15 cellular contexts compared by ENCODE assay signal in genomic region chr16:66923866-66924265, GRCh38. TPM values are rescaled to one million over a fixed set of nuclear protein-coding genes. Genes with fewer than 3 reads are reported as not detected.
DNase-seq lines count a peak whose midpoint lies in the region; ATAC-seq and TF ChIP-seq lines count a peak whose summit lies in the region.
"Had no signal": no experiment of that assay in that cellular context is flagged by ENCODE, and none has a peak within 500 bp of the region (broad histone marks: within the 10 kb centered on the region; RNA-seq: fewer than 3 reads in every experiment).

No MANE protein-coding gene starts in this region.

- H3K9me3 Mint-ChIP-seq in MCF 10A (ENCODE audit: unreplicated experiment): no peaks in the 10 kb centered on the region
- H3K9me3 Mint-ChIP-seq in immature natural killer cell: no peaks in the 10 kb centered on the region

- H3K27me3 ChIP-seq in mammary epithelial cell (ENCODE audit: insufficient read depth, low read length) (no peaks in the 10 kb centered on the region), colonic mucosa (peaks cover 15% of the 10 kb centered on the region), lung (ENCODE audit: control insufficient read depth, insufficient read depth) (no peaks in the 10 kb centered on the region), upper lobe of right lung (peaks cover 5% of the 10 kb centered on the region), hepatocyte (peaks cover 24% of the 10 kb centered on the region)

- H3K79me2 ChIP-seq in mammary epithelial cell (ENCODE audit: insufficient read depth, low read length) (no peaks in the 10 kb centered on the region), hepatocyte (no peaks in the 10 kb centered on the region)

- CTCF ChIA-PET in MCF 10A (lab: Yijun Ruan, JAX) (interaction anchor here (0.5 to 2.2 kb wide), 3 partner anchors 29 to 189 kb away, joined by 3 to 8 read pairs (median 3); no protein-coding TSS in a partner anchor), mammary epithelial cell (lab: Charles Lee; ENCODE audit: low non-redundant PET) (no interaction called here)

- in situ Hi-C loops in mammary epithelial cell (cut with MboI; ENCODE audit: low sequenced_read_pairs in 2 of 2): no loop called here

- H2AFZ ChIP-seq in mammary epithelial cell (ENCODE audit: low read depth, low read length): no peak overlapping the region
- H2AFZ ChIP-seq in hepatocyte: no peak overlapping the region

- H3K4me2 ChIP-seq in mammary epithelial cell (ENCODE audit: insufficient read depth, low read depth, low read length) (no peak overlapping the region), hepatocyte (no peak overlapping the region)

- no peak overlapping the region for H3K9ac ChIP-seq in mammary epithelial cell (ENCODE audit: insufficient read depth, low read length)
- H3K9ac ChIP-seq in colonic mucosa (ENCODE audit: low read depth in 2 of 2, low read length in 2 of 2): peak overlapping the region; percentile 30 to 31

- H3K4me1 ChIP-seq in mammary epithelial cell (ENCODE audit: insufficient read depth, low read length): peaks cover 52% of the 10 kb centered on the region
- H3K4me1 ChIP-seq in colonic mucosa: no peaks in the 10 kb centered on the region
- peaks cover 0 to 18% of the 10 kb centered on the region in 2 donors for H3K4me1 ChIP-seq in lung (ENCODE audit: control insufficient read depth in 2 of 2, insufficient read depth in 2 of 2, low read length in 2 of 2)
- H3K4me1 ChIP-seq in upper lobe of right lung: peaks cover 35% of the 10 kb centered on the region
- H3K4me1 ChIP-seq in hepatocyte (ENCODE audit: insufficient read depth): peaks cover 3% of the 10 kb centered on the region

- H3K4me1 Mint-ChIP-seq in MCF 10A (ENCODE audit: insufficient read depth, unreplicated experiment) (peaks cover 39% of the 10 kb centered on the region), immature natural killer cell (peaks cover 0 to 8% of the 10 kb centered on the region in 2 donors)

- H3K27ac Mint-ChIP-seq in MCF 10A (ENCODE audit: low read depth, unreplicated experiment) (peak overlapping the region; percentile 35), immature natural killer cell (no peak overlapping the region)

- TF ChIP-seq CTCF in MCF 10A (IDR thresholded peaks at IDR 0.05; ENCODE audit: unreplicated experiment) (no peak), mammary epithelial cell (conservative IDR thresholded peaks at IDR 0.05 in 1 of 2, IDR thresholded peaks at IDR 0.05 in 1 of 2; ENCODE audit: extremely low read depth in 1 of 2, insufficient read depth in 1 of 2, low read depth in 1 of 2, low read length in 2 of 2) (no peak), colonic mucosa (IDR thresholded peaks at IDR 0.05) (no peak), lung (IDR thresholded peaks at IDR 0.05; ENCODE audit: control extremely low read depth, extremely low read depth) (no peak), upper lobe of right lung (IDR thresholded peaks at IDR 0.05) (no peak), hepatocyte (IDR thresholded peaks at IDR 0.05; ENCODE audit: poor library complexity) (no peak)

- H3K36me3 ChIP-seq in mammary epithelial cell (ENCODE audit: insufficient read depth, low read length): no peaks in the 10 kb centered on the region
- no peaks in the 10 kb centered on the region for H3K36me3 ChIP-seq in colonic mucosa
- H3K36me3 ChIP-seq in lung (ENCODE audit: control insufficient read depth in 2 of 2, insufficient read depth in 2 of 2, low read length in 2 of 2): no peaks in the 10 kb centered on the region
- no peaks in the 10 kb centered on the region for H3K36me3 ChIP-seq in upper lobe of right lung
- H3K36me3 ChIP-seq in hepatocyte (replicated peaks; ENCODE audit: insufficient read depth, low read depth): no peaks in the 10 kb centered on the region

- H3K9me3 ChIP-seq in mammary epithelial cell (replicated peaks; ENCODE audit: insufficient read depth, low read length) (no peaks in the 10 kb centered on the region), colonic mucosa (no peaks in the 10 kb centered on the region), lung (ENCODE audit: control insufficient read depth in 2 of 2, insufficient read depth in 1 of 2, low read length in 1 of 2) (no peaks in the 10 kb centered on the region), upper lobe of right lung (no peaks in the 10 kb centered on the region), hepatocyte (ENCODE audit: low read depth) (no peaks in the 10 kb centered on the region)

- WGBS in mammary epithelial cell (ENCODE audit: low coverage, missing lambda C conversion rate): 67% methylated on average over 2 of the region's 3 CpGs
- 33 to 42% methylated on average over 3 of the region's 3 CpGs for WGBS in lung, 2 donors
- WGBS in hepatocyte (ENCODE audit: low lambda C conversion rate, missing lambda C conversion rate): 90% methylated on average over 3 of the region's 3 CpGs

- dilution Hi-C loops in mammary epithelial cell (cut with HindIII; ENCODE audit: low sequenced_read_pairs): no loop called here

- DNase-seq in MCF 10A (ENCODE audit: unreplicated experiment) (peak; percentile 41), mammary epithelial cell (no peak), colonic mucosa (no peak), lung (ENCODE audit: low spot score) (peak; percentile 48), upper lobe of right lung (no peak), immature natural killer cell (no peak), NOMO-1 (lab: John Stamatoyannopoulos, UW; ENCODE audit: unreplicated experiment in 2 of 2) (no peak), hepatocyte (ENCODE audit: low spot score) (no peak)
- DNase-seq: foreskin keratinocyte, kidney glomerular epithelial cell, T1000 had no signal

- H3K4me3 ChIP-seq in mammary epithelial cell (replicated peaks in 1 of 3; ENCODE audit: insufficient read depth in 1 of 3, low read depth in 2 of 3, low read length in 3 of 3): no peak overlapping the region
- H3K4me3 ChIP-seq in colonic mucosa: no peak overlapping the region
- peak overlapping the region; percentile 26 for H3K4me3 ChIP-seq in lung
- H3K4me3 ChIP-seq in upper lobe of right lung: peak overlapping the region; percentile 55
- H3K4me3 ChIP-seq in hepatocyte: no peak overlapping the region

- no peaks in the 10 kb centered on the region for H3K9me2 ChIP-seq in hepatocyte (replicated peaks; ENCODE audit: insufficient read depth)

- H3K36me3 Mint-ChIP-seq in MCF 10A (ENCODE audit: insufficient read depth, unreplicated experiment): peaks cover 8% of the 10 kb centered on the region
- no peaks in the 10 kb centered on the region for H3K36me3 Mint-ChIP-seq in immature natural killer cell

- H3K4me3 Mint-ChIP-seq in MCF 10A (ENCODE audit: unreplicated experiment): no peak overlapping the region
- H3K4me3 Mint-ChIP-seq in immature natural killer cell: peak overlapping the region in 1 of 5 donors; percentile 4

- intact Hi-C loops in MCF 10A (cut with micrococcal nuclease): no loop called here
- intact Hi-C loops in mammary epithelial cell (cut with micrococcal nuclease): no loop called here
- intact Hi-C loops in colonic mucosa (cut with DNase I): no loop called here
- intact Hi-C loops in upper lobe of right lung (cut with DNase I): no loop called here

- BruUV-seq in MCF 10A (replicated peaks; lab: Mats Ljungman, UMichigan): no TSS peak
- BruUV-seq in mammary epithelial cell (replicated peaks; lab: Mats Ljungman, UMichigan): no TSS peak

- ATAC-seq in lung (ENCODE audit: insufficient read depth, low FRiP score): no peak
- peak; percentile 2 for ATAC-seq in upper lobe of right lung

- H4K20me1 ChIP-seq in mammary epithelial cell (ENCODE audit: insufficient read depth, low read length) (no peaks in the 10 kb centered on the region), hepatocyte (ENCODE audit: insufficient read depth, poor library complexity, severe bottlenecking) (no peaks in the 10 kb centered on the region)

- H3K27ac ChIP-seq in mammary epithelial cell (ENCODE audit: insufficient read depth, low read depth, low read length) (no peak overlapping the region), colonic mucosa (no peak overlapping the region), lung (ENCODE audit: low read depth in 1 of 2, low read length in 1 of 2) (peak overlapping the region; percentile 1 to 90), upper lobe of right lung (peak overlapping the region; percentile 18), hepatocyte (no peak overlapping the region)
- H3K27ac ChIP-seq: foreskin keratinocyte had no signal

- POLR2A ChIA-PET in MCF 10A (lab: Yijun Ruan, JAX): interaction anchor here (0.6 to 1.0 kb wide), 2 partner anchors 21 to 29 kb away, joined by 3 read pairs; no protein-coding TSS in a partner anchor

- no peaks in the 10 kb centered on the region for H3K27me3 Mint-ChIP-seq in MCF 10A (ENCODE audit: insufficient read depth, unreplicated experiment)
- H3K27me3 Mint-ChIP-seq in immature natural killer cell (ENCODE audit: low read depth in 3 of 3): peaks cover 1 to 16% (median 12%) of the 10 kb centered on the region in 3 donors

RNA-seq across cellular contexts. Expression of gene RRAD, which starts 1.5 kb away (rescaled TPM):
- total RNA-seq in MCF 10A (2022): 0.29 TPM in 1 of 2 replicates, not detected in the other
- 10 to 100 TPM in 1 of 2 donors, 1 to 10 TPM in 1; 1.9 to 10.3 TPM for total RNA-seq in mammary epithelial cell
- polyA plus RNA-seq in mammary epithelial cell: 1.3 TPM
- polyA minus RNA-seq in mammary epithelial cell: not detected
- 1 to 10 TPM; 1.4 to 4.0 TPM for total RNA-seq in colonic mucosa
- total RNA-seq in lung: 10 to 100 TPM; 35.4 to 36.0 TPM
- 10 to 100 TPM; 31.8 to 42.3 TPM for polyA plus RNA-seq in lung
- total RNA-seq in upper lobe of right lung: 11.1 TPM
- polyA plus RNA-seq in immature natural killer cell: not detected
- total RNA-seq in hepatocyte: 8.2 and 8.8 TPM in 2 replicates
- polyA plus RNA-seq in hepatocyte: 16.3 and 27.6 TPM in 2 replicates

RNA-seq across cellular contexts. Expression of gene CDH16, which starts 5.2 kb away (rescaled TPM):
- total RNA-seq in MCF 10A (2022) (0.25 TPM in 1 of 2 replicates, not detected in the other), mammary epithelial cell (under 1 TPM in 1 of 2 donors, not detected in 1; 0.28 TPM), colonic mucosa (1 to 10 TPM in 1 of 2 donors, under 1 TPM in 1; 0.72 to 1.8 TPM), lung (1 to 10 TPM in 1 of 2 donors, under 1 TPM in 1; 0.64 to 1.7 TPM), upper lobe of right lung (not detected), hepatocyte (2.9 and 3.2 TPM in 2 replicates)
- polyA plus RNA-seq in mammary epithelial cell (0.45 TPM), lung (under 1 TPM in 1 of 2 donors, not detected in 1; 0.25 TPM), immature natural killer cell (not detected), hepatocyte (2.2 and 4.4 TPM in 2 replicates)
- not detected for polyA minus RNA-seq in mammary epithelial cell
- total RNA-seq: foreskin keratinocyte, NCI-H460, omental fat pad, RPMI7951 had no signal
- polyA plus RNA-seq: AG04450 had no signal

RNA-seq across cellular contexts. Expression of gene CIAO2B, which starts 10.3 kb away (rescaled TPM):
- total RNA-seq in MCF 10A (2022): 133 and 159 TPM in 2 replicates
- 100 to 1,000 TPM in 1 of 2 donors, 10 to 100 TPM in 1; 89.9 to 104 TPM for total RNA-seq in mammary epithelial cell
- 186 TPM for polyA plus RNA-seq in mammary epithelial cell
- polyA minus RNA-seq in mammary epithelial cell: 73.9 TPM
- 100 to 1,000 TPM; 105 to 146 TPM for total RNA-seq in colonic mucosa
- 10 to 100 TPM; 48.8 to 79.7 TPM for total RNA-seq in lung
- 100 to 1,000 TPM; 238 to 257 TPM for polyA plus RNA-seq in lung
- total RNA-seq in upper lobe of right lung: 69.4 TPM
- polyA plus RNA-seq in immature natural killer cell: 100 to 1,000 TPM; 125 to 157 (median 132) TPM
- total RNA-seq in hepatocyte: 106 and 131 TPM in 2 replicates
- polyA plus RNA-seq in hepatocyte: 147 and 154 TPM in 2 replicates

RNA-seq across cellular contexts. Expression of gene CES2, which starts 11.4 kb away (rescaled TPM):
- total RNA-seq in MCF 10A (2022) (65.7 and 68.7 TPM in 2 replicates), mammary epithelial cell (100 to 1,000 TPM; 110 to 130 TPM), colonic mucosa (100 to 1,000 TPM; 407 to 525 TPM), lung (10 to 100 TPM; 24.6 to 51.0 TPM), upper lobe of right lung (35.8 TPM), hepatocyte (52.6 and 52.8 TPM in 2 replicates)
- polyA plus RNA-seq in mammary epithelial cell (95.4 TPM), lung (10 to 100 TPM; 26.0 to 26.3 TPM), immature natural killer cell (10 to 100 TPM; 13.8 to 26.2 (median 19.5) TPM), hepatocyte (67.7 and 72.8 TPM in 2 replicates)
- polyA minus RNA-seq in mammary epithelial cell: 97.2 TPM

RNA-seq across cellular contexts. Expression of gene CES3, which starts 37.2 kb away (rescaled TPM):
- total RNA-seq in MCF 10A (2022) (0.52 and 0.65 TPM in 2 replicates), mammary epithelial cell (1 to 10 TPM; 1.3 to 3.5 TPM), colonic mucosa (100 to 1,000 TPM; 136 to 169 TPM), lung (1 to 10 TPM in 1 of 2 donors, under 1 TPM in 1; 0.57 to 2.6 TPM), upper lobe of right lung (3.4 TPM), hepatocyte (1.2 and 1.7 TPM in 2 replicates)
- polyA plus RNA-seq in mammary epithelial cell (2.0 TPM), lung (under 1 TPM; 0.85 to 0.96 TPM), immature natural killer cell (not detected), hepatocyte (3.4 and 3.8 TPM in 2 replicates)
- polyA minus RNA-seq in mammary epithelial cell: 2.6 TPM
- total RNA-seq: RPMI7951 had no signal

Comparison
In these comparisons a context has a peak if more than half of its experiments do, and no peak if none do; other contexts are left out.
1. DNase-seq: peak in MCF 10A (single experiment) and lung (single experiment); none in mammary epithelial cell (single experiment), colonic mucosa (single experiment), upper lobe of right lung (single experiment), immature natural killer cell (0 of 3), NOMO-1 (0 of 2) and hepatocyte (single experiment).
2. H3K27ac ChIP-seq: peak in lung (2 of 2) and upper lobe of right lung (single experiment); none in mammary epithelial cell (single experiment), colonic mucosa (single experiment) and hepatocyte (single experiment).
3. H3K4me3 ChIP-seq: peak in lung (single experiment) and upper lobe of right lung (single experiment); none in mammary epithelial cell (0 of 3), colonic mucosa (single experiment) and hepatocyte (single experiment).